Comparison of ENCODE assay signal across 1 cellular context in the genomic region with DNA sequence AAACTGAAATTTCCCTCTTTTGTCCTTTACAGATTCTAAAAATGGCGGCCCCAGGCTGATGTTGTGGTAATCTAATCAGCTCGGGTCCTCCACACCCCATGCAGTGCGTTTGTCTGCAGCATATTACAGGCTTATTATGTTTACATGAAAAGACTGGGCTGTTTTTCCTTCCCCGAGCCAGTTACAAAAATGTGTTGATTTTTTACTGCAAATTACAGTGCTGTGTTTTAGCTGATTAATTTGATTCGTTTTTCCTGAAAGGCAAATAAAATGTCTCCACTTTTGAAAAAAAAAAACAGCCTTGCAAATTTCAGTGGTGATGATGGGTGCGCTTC.
TF ChIP-seq lines count a peak whose summit lies in the region.

No MANE protein-coding gene starts in this region.

TF ChIP-seq in GM23338, 12 proteins besides CTCF, POLR2A, EP300 and RAD21 (continued from another document):
- TF ChIP-seq ZNF462 (CRISPR knock-in tag; IDR thresholded peaks at IDR 0.05) = no peak
- no peak for TF ChIP-seq REST (IDR thresholded peaks at IDR 0.05; ENCODE audit: unreplicated experiment)
- no peak for TF ChIP-seq EZH2 (IDR thresholded peaks at IDR 0.05; ENCODE audit: low read depth, unreplicated experiment)
- no peak for TF ChIP-seq STAT1 (IDR thresholded peaks at IDR 0.05; ENCODE audit: unreplicated experiment)
- TF ChIP-seq ZNF331 (CRISPR knock-in tag; IDR thresholded peaks at IDR 0.05; ENCODE audit: low read depth) = no peak
- no peak for TF ChIP-seq CREB1 (CRISPR knock-in tag; IDR thresholded peaks at IDR 0.05; ENCODE audit: low read depth)
- no peak for TF ChIP-seq ZNF114 (CRISPR knock-in tag; IDR thresholded peaks at IDR 0.05)
